ENCODE assay signal across 30 cellular contexts in genomic region chr5:18789216-18789615, GRCh38.
"Had no signal": no experiment of that assay in that cellular context is flagged by ENCODE, and none has a peak within 500 bp of the region (broad histone marks: within the 10 kb centered on the region; RNA-seq: fewer than 3 reads in every experiment).

No MANE protein-coding gene starts in this region.

- H3K4me3 ChIP-seq: left ventricle myocardium inferior, lung, neural progenitor cell, ovary, right atrium auricular region, right lobe of liver, smooth muscle cell, stomach, testis, thyroid gland, transverse colon, upper lobe of right lung, uterus had no signal

- H3K27me3 Mint-ChIP-seq: naive B cell; progenitor cell of endocrine pancreas; stimulated activated naive B cell treated with anti-CD40 and anti-IgM and Interleukin-4, amounts not matched to agents 10 μg/mL and 1 μg/mL and 100 μg/mL, for 72 hours had no signal

- H3K9ac ChIP-seq: neural progenitor cell had no signal

- FAIRE-seq: islet of Langerhans had no signal

- ATAC-seq: right lobe of liver; stimulated activated naive B cell treated with anti-CD40 and anti-IgM and Interleukin-4, amounts not matched to agents 10 μg/mL and 1 μg/mL and 100 μg/mL, for 72 hours; stimulated activated naive CD8-positive, alpha-beta T cell treated with anti-CD3 and anti-CD28 coated beads, Interleukin-15, Interleukin-2, amounts not matched to agents 100 U/mL and 50 U/mL, for 24 hours; upper lobe of right lung had no signal

- H3K9me3 Mint-ChIP-seq: immature natural killer cell; naive B cell; natural killer cell; nephron progenitor cell; stimulated activated naive B cell treated with anti-CD40 and anti-IgM and Interleukin-4, amounts not matched to agents 10 μg/mL and 1 μg/mL and 100 μg/mL, for 72 hours had no signal

- DNase-seq: hypothalamus; immature natural killer cell; left ventricle myocardium inferior; mesendoderm; naive B cell; natural killer cell; nephron progenitor cell; occipital lobe; ovary; right lobe of liver; stimulated activated CD4-positive, alpha-beta T cell treated with anti-CD3 and anti-CD28 coated beads, Interleukin-1b, Interleukin-23, amount 100 ng/mL, for 48 hours; stimulated activated CD4-positive, alpha-beta T cell treated with anti-CD3 and anti-CD28 coated beads, Interleukin-2, amount 100 ng/mL, for 48 hours; stimulated activated CD4-positive, alpha-beta T cell treated with anti-CD3 and anti-CD28 coated beads, Interleukin-4, amount 100 ng/mL, for 4 hours; stimulated activated CD8-positive, alpha-beta memory T cell treated with anti-CD3 and anti-CD28 coated beads, Interleukin-4, amount 100 ng/mL, for 48 hours; stimulated activated naive B cell treated with anti-CD40 and anti-IgM and Interleukin-4, amounts not matched to agents 10 μg/mL and 1 μg/mL and 100 μg/mL, for 72 hours; stimulated activated naive CD8-positive, alpha-beta T cell treated with anti-CD3 and anti-CD28 coated beads, Interleukin-15, Interleukin-2, amounts not matched to agents 100 U/mL and 50 U/mL, for 24 hours; stomach; testis; thyroid gland; transverse colon; upper lobe of right lung; uterus had no signal

- H3K27ac Mint-ChIP-seq: immature natural killer cell; mesothelial cell of epicardium; naive B cell; natural killer cell; nephron progenitor cell; neural progenitor cell; progenitor cell of endocrine pancreas; stimulated activated naive B cell treated with anti-CD40 and anti-IgM and Interleukin-4, amounts not matched to agents 10 μg/mL and 1 μg/mL and 100 μg/mL, for 72 hours had no signal

- H3K9me3 ChIP-seq: left ventricle myocardium inferior, neutrophil, ovary, right atrium auricular region, right lobe of liver, stomach, testis, thyroid gland, transverse colon, upper lobe of right lung, uterus had no signal

- H3K4me3 Mint-ChIP-seq: immature natural killer cell; mesothelial cell of epicardium; naive B cell; natural killer cell; nephron progenitor cell; neural progenitor cell; stimulated activated naive B cell treated with anti-CD40 and anti-IgM and Interleukin-4, amounts not matched to agents 10 μg/mL and 1 μg/mL and 100 μg/mL, for 72 hours had no signal

- H3K36me3 Mint-ChIP-seq: immature natural killer cell; mesothelial cell of epicardium; naive B cell; natural killer cell; neural progenitor cell; stimulated activated naive B cell treated with anti-CD40 and anti-IgM and Interleukin-4, amounts not matched to agents 10 μg/mL and 1 μg/mL and 100 μg/mL, for 72 hours had no signal

- H3K27me3 ChIP-seq: neural progenitor cell, neutrophil, ovary, right atrium auricular region, right lobe of liver, stomach, testis, thyroid gland, transverse colon, upper lobe of right lung, uterus had no signal

- H3K4me1 Mint-ChIP-seq: naive B cell; natural killer cell; nephron progenitor cell; neural progenitor cell; stimulated activated naive B cell treated with anti-CD40 and anti-IgM and Interleukin-4, amounts not matched to agents 10 μg/mL and 1 μg/mL and 100 μg/mL, for 72 hours had no signal

- H3K4me1 ChIP-seq: left ventricle myocardium inferior, neural progenitor cell, right atrium auricular region, right lobe of liver, stomach, testis, thyroid gland, transverse colon, upper lobe of right lung, uterus had no signal

- H2AFZ ChIP-seq: neural progenitor cell had no signal

- H3K4me2 ChIP-seq: neural progenitor cell, smooth muscle cell had no signal

- H3K36me3 ChIP-seq: left ventricle myocardium inferior, neural progenitor cell, neutrophil, ovary, right atrium auricular region, right lobe of liver, stomach, thyroid gland, transverse colon, upper lobe of right lung, uterus had no signal

- H3K27ac ChIP-seq: left ventricle myocardium inferior, neural progenitor cell, neutrophil, ovary, right atrium auricular region, right lobe of liver, stomach, testis, thyroid gland, transverse colon, upper lobe of right lung, uterus had no signal
